In genomic region chr10:10092581-10092980, GRCh38 we compare ENCODE assay signal across 13 cellular contexts.
A peak's percentile ranks its signal among the peaks of the same experiment; 100 is the strongest.
DNase-seq lines count a peak whose midpoint lies in the region; ATAC-seq and TF ChIP-seq lines count a peak whose summit lies in the region.
"Had no signal": no experiment of that assay in that cellular context is flagged by ENCODE, and none has a peak within 500 bp of the region (broad histone marks: within the 10 kb centered on the region; RNA-seq: fewer than 3 reads in every experiment).

No MANE protein-coding gene starts in this region.

- TF ChIP-seq POLR2A in erythroblast (IDR thresholded peaks at IDR 0.05; ENCODE audit: low read length) = no peak

- H2AK5ac ChIP-seq in neuronal stem cell (ENCODE audit: low read depth, low read length) = peak overlapping the region; percentile 26

- H3K9ac ChIP-seq in neuronal stem cell (ENCODE audit: low read depth, low read length, poor library complexity) = peak overlapping the region; percentile 13

- H3K27ac Mint-ChIP-seq in glutamatergic neuron (ENCODE audit: unreplicated experiment) = peak overlapping the region; percentile 89
- H3K27ac Mint-ChIP-seq: T-helper 1 cell treated with Interleukin-12 subunit alpha and Interleukin-12 subunit beta and Interleukin-4 antibody, amounts not matched to agents 30 μg/mL and 1 μg/mL, for 36 hours had no signal

- H3K4me1 Mint-ChIP-seq in glutamatergic neuron (ENCODE audit: low read depth, unreplicated experiment) = peaks cover 19% of the 10 kb centered on the region
- H3K4me1 Mint-ChIP-seq: CD14-positive monocyte had no signal

- WGBS in neuronal stem cell (ENCODE audit: extremely low coverage in 2 of 2, insufficient read length in 2 of 2, insufficient replicate concordance in 1 of 2), 2 donors = no CpG with 5 or more reads among the region's 6 CpGs

- H3K9me3 Mint-ChIP-seq in glutamatergic neuron (ENCODE audit: unreplicated experiment) = peaks cover 6% of the 10 kb centered on the region
- H3K9me3 Mint-ChIP-seq: T-helper 1 cell treated with Interleukin-12 subunit alpha and Interleukin-12 subunit beta and Interleukin-4 antibody, amounts not matched to agents 30 μg/mL and 1 μg/mL, for 36 hours had no signal

- peak overlapping the region; percentile 17 for H2AFZ ChIP-seq in neuronal stem cell (ENCODE audit: low read length)

- no peaks in the 10 kb centered on the region for H3K36me3 ChIP-seq in neuronal stem cell (replicated peaks in 1 of 2; ENCODE audit: control insufficient read depth in 2 of 2, insufficient read depth in 2 of 2, low read length in 2 of 2)

- peaks cover 8% of the 10 kb centered on the region for H3K27me3 Mint-ChIP-seq in glutamatergic neuron (ENCODE audit: unreplicated experiment)

- peak overlapping the region; percentile 34 for H3K4me3 Mint-ChIP-seq in glutamatergic neuron (ENCODE audit: unreplicated experiment)
- H3K4me3 Mint-ChIP-seq: CD14-positive monocyte; T-helper 1 cell treated with Interleukin-12 subunit alpha and Interleukin-12 subunit beta and Interleukin-4 antibody, amounts not matched to agents 30 μg/mL and 1 μg/mL, for 36 hours had no signal

- TF ChIP-seq CTCF in glutamatergic neuron (IDR thresholded peaks at IDR 0.05; ENCODE audit: partially characterized antibody, unreplicated experiment) = no peak

- H3K27ac ChIP-seq in neuronal stem cell (replicated peaks; ENCODE audit: low read length) = peak overlapping the region; percentile 58

- H3K4me2 ChIP-seq in neuronal stem cell (ENCODE audit: insufficient read depth, low read length, poor library complexity, severe bottlenecking) = no peak overlapping the region

- H3K14ac ChIP-seq in neuronal stem cell (ENCODE audit: low read length) = no peak overlapping the region

- H2BK15ac ChIP-seq in neuronal stem cell (ENCODE audit: low read length) = no peak overlapping the region

- no peaks in the 10 kb centered on the region for H3K36me3 Mint-ChIP-seq in glutamatergic neuron (ENCODE audit: unreplicated experiment)
- H3K36me3 Mint-ChIP-seq: CD14-positive monocyte had no signal

- H4K8ac ChIP-seq in neuronal stem cell (ENCODE audit: low read depth, low read length) = no peak overlapping the region

- ATAC-seq in HG02798 (IDR thresholded peaks at IDR 0.05; ENCODE audit: poor library complexity, unreplicated experiment) (no peak), GM19328 (IDR thresholded peaks at IDR 0.05; ENCODE audit: unreplicated experiment) (no peak), GM21390 (IDR thresholded peaks at IDR 0.05; ENCODE audit: unreplicated experiment) (no peak)

- H4K91ac ChIP-seq in neuronal stem cell (ENCODE audit: low read depth, low read length, poor library complexity) = no peak overlapping the region

- no peak overlapping the region for H2BK120ac ChIP-seq in neuronal stem cell (ENCODE audit: low read depth, low read length)

- H2BK5ac ChIP-seq in neuronal stem cell (ENCODE audit: low read length) = no peak overlapping the region

- DNase-seq in EL = peak; percentile 51
- peak; percentile 3 for DNase-seq in SW480 (ENCODE audit: low spot score)
- DNase-seq in glutamatergic neuron = peak; percentile 48
- DNase-seq in neuronal stem cell (ENCODE audit: low spot score) = peak; percentile 43
- DNase-seq in erythroblast (lab: John Stamatoyannopoulos, UW) = no peak
- DNase-seq: activated CD4-positive, alpha-beta T cell treated with anti-CD3 and anti-CD28 coated beads, Interleukin-2, amount 50 U/mL, for 4 hours; activated naive CD4-positive, alpha-beta T cell; NCI-H1694 had no signal

- no peaks in the 10 kb centered on the region for H3K27me3 ChIP-seq in neuronal stem cell (ENCODE audit: control insufficient read depth in 3 of 3, insufficient read depth in 3 of 3, low read depth in 1 of 3, low read length in 3 of 3)

- no peaks in the 10 kb centered on the region for H3K79me1 ChIP-seq in neuronal stem cell (ENCODE audit: low read depth, low read length)

- no peak overlapping the region for H3K4ac ChIP-seq in neuronal stem cell (ENCODE audit: low read length)

- no peaks in the 10 kb centered on the region for H3K9me3 ChIP-seq in neuronal stem cell (replicated peaks in 1 of 2; ENCODE audit: control insufficient read depth in 2 of 2, insufficient read depth in 1 of 2, low read depth in 1 of 2, low read length in 2 of 2)

- no peak overlapping the region for H3K23ac ChIP-seq in neuronal stem cell (ENCODE audit: low read depth, low read length, poor library complexity)

- no peak overlapping the region for H3K4me3 ChIP-seq in neuronal stem cell (ENCODE audit: low read length in 2 of 2)

- no peak overlapping the region for H2BK12ac ChIP-seq in neuronal stem cell (ENCODE audit: low read length)

- H3K4me1 ChIP-seq in neuronal stem cell (ENCODE audit: control insufficient read depth in 2 of 2, insufficient read depth in 1 of 2, low read depth in 1 of 2, low read length in 2 of 2) = peaks cover 0 to 5% of the 10 kb centered on the region in 2 donors

- peak overlapping the region; percentile 59 for H3K18ac ChIP-seq in neuronal stem cell (ENCODE audit: low read length)

Comparison
In these comparisons a context has a peak if more than half of its experiments do, and no peak if none do; other contexts are left out.
1. DNase-seq: peak in EL (single experiment), SW480 (single experiment), glutamatergic neuron (single experiment) and neuronal stem cell (single experiment); none in erythroblast (0 of 2).